ENCODE assay signal across 8 cellular contexts in genomic region chr7:36287371-36288241, GRCh38.
DNase-seq lines count a peak whose midpoint lies in the region; ATAC-seq, FAIRE-seq and TF ChIP-seq lines count a peak whose summit lies in the region.

No MANE protein-coding gene starts in this region.

- no peaks in the 10 kb centered on the region for H3K9me3 ChIP-seq in esophagus muscularis mucosa

- TF ChIP-seq CTCF in esophagus muscularis mucosa (IDR thresholded peaks at IDR 0.05), result no peak

- DNase-seq in RCC 7860 (ENCODE audit: low spot score) (peak; percentile 52), esophagus muscularis mucosa (ENCODE audit: extremely low spot score) (no peak), HuH-7.5 (ENCODE audit: low spot score) (no peak), D341Med (ENCODE audit: low spot score) (no peak), H4 (ENCODE audit: low spot score) (no peak)
- peak; percentile 24 for DNase-seq in stimulated activated naive CD4-positive, alpha-beta T cell treated with Interleukin-2 at 50 U/mL for 16 hours (lab: John Stamatoyannopoulos, UW)

- peak; percentile 36 for ATAC-seq in GM18508 (IDR thresholded peaks at IDR 0.05; ENCODE audit: insufficient read depth, unreplicated experiment)
- ATAC-seq in HG02763 (IDR thresholded peaks at IDR 0.05; ENCODE audit: unreplicated experiment), result peak; percentile 40

- intact Hi-C loops in esophagus muscularis mucosa (cut with DNase I), result no loop called here

- TF ChIP-seq EP300 in esophagus muscularis mucosa (IDR thresholded peaks at IDR 0.05), result no peak

- WGBS in esophagus muscularis mucosa, result 66% methylated on average over 17 of the region's 19 CpGs

- H3K27me3 ChIP-seq in esophagus muscularis mucosa, result no peaks in the 10 kb centered on the region

- H3K4me3 ChIP-seq in esophagus muscularis mucosa, result no peak overlapping the region

- FAIRE-seq in RCC 7860 (lab: Jason Lieb, UNC), result no peak

- no peak for TF ChIP-seq POLR2A in esophagus muscularis mucosa (IDR thresholded peaks at IDR 0.05; ENCODE audit: low read depth)

- H3K27ac ChIP-seq in esophagus muscularis mucosa (replicated peaks in 1 of 4), result peak overlapping the region in 3 of 4 donors; percentile 19 to 59 (median 49)

- peaks cover 26 to 76% (median 52%) of the 10 kb centered on the region in 4 donors for H3K4me1 ChIP-seq in esophagus muscularis mucosa

- peaks cover 0 to 15% (median 6%) of the 10 kb centered on the region in 4 donors for H3K36me3 ChIP-seq in esophagus muscularis mucosa

Comparison
In these comparisons a context has a peak if more than half of its experiments do, and no peak if none do; other contexts are left out.
1. DNase-seq: peak in RCC 7860 (single experiment) and stimulated activated naive CD4-positive, alpha-beta T cell treated with Interleukin-2 at 50 U/mL for 16 hours (single experiment); none in esophagus muscularis mucosa (single experiment), HuH-7.5 (single experiment), D341Med (single experiment) and H4 (single experiment).